In the genomic region with DNA sequence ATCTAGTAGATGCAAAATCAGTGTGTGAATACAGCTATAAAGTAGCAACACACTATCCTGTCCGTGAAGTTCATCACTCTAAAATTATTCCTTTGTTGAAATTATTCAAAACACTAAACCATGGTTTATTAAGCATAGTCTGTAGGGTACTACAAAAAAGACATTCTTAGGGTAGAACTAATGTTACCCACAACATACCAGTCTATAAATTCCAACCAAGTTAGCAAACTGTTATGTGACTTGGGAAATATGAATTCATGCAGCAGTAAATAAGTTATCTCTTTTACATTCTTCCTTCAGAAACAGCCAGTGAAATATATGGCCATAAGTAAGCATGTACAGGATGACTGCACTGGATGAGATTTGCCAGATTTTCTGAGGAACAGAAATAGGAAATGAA, we compare ENCODE assay signal across 18 cellular contexts.
DNase-seq lines count a peak whose midpoint lies in the region; ATAC-seq, FAIRE-seq and TF ChIP-seq lines count a peak whose summit lies in the region.
"Had no signal": no experiment of that assay in that cellular context is flagged by ENCODE, and none has a peak within 500 bp of the region (broad histone marks: within the 10 kb centered on the region; RNA-seq: fewer than 3 reads in every experiment).

No MANE protein-coding gene starts in this region.

- no peak for TF ChIP-seq CTCF in SU-DHL-6 (IDR thresholded peaks at IDR 0.05; ENCODE audit: insufficient read depth, low read length, poor library complexity, severe bottlenecking)
- TF ChIP-seq CTCF in fibroblast of mammary gland (conservative IDR thresholded peaks at IDR 0.05; ENCODE audit: control insufficient read depth, insufficient read depth, low read depth, low read length): no peak

- no peaks in the 10 kb centered on the region for H3K9me2 ChIP-seq in SU-DHL-6 (replicated peaks; ENCODE audit: insufficient read depth, low read length)

- ATAC-seq in HG03460 (IDR thresholded peaks at IDR 0.05; ENCODE audit: unreplicated experiment): no peak
- ATAC-seq: PC-3 had no signal

- no peaks in the 10 kb centered on the region for H3F3A ChIP-seq in SU-DHL-6 (ENCODE audit: insufficient read depth)

- 0 out of 2 replicates have a peak, but pooled peaks cover 5% of the 10 kb centered on the region for H3K36me3 ChIP-seq in SU-DHL-6 (ENCODE audit: low read length)

- H3K4me3 ChIP-seq in SU-DHL-6 (ENCODE audit: insufficient read depth, low read length, poor library complexity, severe bottlenecking) (no peak overlapping the region), fibroblast of mammary gland (ENCODE audit: control insufficient read depth, low read depth, low read length) (no peak overlapping the region), skeletal muscle cell (ENCODE audit: low read depth, low read length) (no peak overlapping the region)

- no peak for TF ChIP-seq POLR2A in H54 (IDR thresholded peaks at IDR 0.05; ENCODE audit: low read depth, low read length)

- no peaks in the 10 kb centered on the region for H3K9me3 ChIP-seq in SU-DHL-6 (ENCODE audit: insufficient read depth, low read length)

- no peak overlapping the region for H3K4me2 ChIP-seq in SU-DHL-6 (ENCODE audit: low read depth, low read length, poor library complexity, severe bottlenecking)

- no peaks in the 10 kb centered on the region for H3K79me2 ChIP-seq in SU-DHL-6 (ENCODE audit: insufficient read depth, low read length)

- H3K27ac ChIP-seq in SU-DHL-6 (ENCODE audit: low read depth, low read length): no peak overlapping the region
- H3K27ac ChIP-seq: RWPE1 had no signal

- no peak overlapping the region for H3K9ac ChIP-seq in SU-DHL-6 (ENCODE audit: low read length)

- no peaks in the 10 kb centered on the region for H4K20me1 ChIP-seq in SU-DHL-6 (ENCODE audit: low read depth, low read length)

- peak overlapping the region; percentile 47 for H2AFZ ChIP-seq in SU-DHL-6 (ENCODE audit: low read depth, low read length, severe bottlenecking)

- peak; percentile 69 for FAIRE-seq in H54 (lab: Jason Lieb, UNC)
- FAIRE-seq: GM12892, H1, HTR-8/SVneo had no signal

- DNase-seq in H54 (ENCODE audit: insufficient read length, low spot score) (no peak), fibroblast of mammary gland (ENCODE audit: low read depth) (peak; percentile 2), skeletal muscle cell (ENCODE audit: low read depth) (peak; percentile 4), NCI-H1105 treated with DMSO at 0.1 percent for 48 hours (lab: John Stamatoyannopoulos, UW) (no peak), GM19240 (ENCODE audit: insufficient read length, low spot score) (no peak)
- DNase-seq: C1 segment of cervical spinal cord, MV-4-11, NCI-H1417 treated with DMSO at 0.1 percent for 48 hours, NCI-H1930, NCI-H446, NCI-H774, PC-3 had no signal

- H3K27me3 ChIP-seq in SU-DHL-6 (ENCODE audit: low read length): no peaks in the 10 kb centered on the region

Comparison
In these comparisons a context has a peak if more than half of its experiments do, and no peak if none do; other contexts are left out.
1. DNase-seq: peak in fibroblast of mammary gland (single experiment) and skeletal muscle cell (single experiment); none in H54 (single experiment), NCI-H1105 treated with DMSO at 0.1 percent for 48 hours (single experiment) and GM19240 (single experiment).